In genomic region chr12:65672441-65672840, GRCh38 we compare ENCODE assay signal across 18 cellular contexts.
A peak's percentile ranks its signal among the peaks of the same experiment; 100 is the strongest.
DNase-seq lines count a peak whose midpoint lies in the region; ATAC-seq and TF ChIP-seq lines count a peak whose summit lies in the region.
"Had no signal": no experiment of that assay in that cellular context is flagged by ENCODE, and none has a peak within 500 bp of the region (broad histone marks: within the 10 kb centered on the region; RNA-seq: fewer than 3 reads in every experiment).

No MANE protein-coding gene starts in this region.

- H3K36me3 ChIP-seq in GM23338 (ENCODE audit: insufficient read depth), result no peaks in the 10 kb centered on the region
- no peaks in the 10 kb centered on the region for H3K36me3 ChIP-seq in Karpas-422 (ENCODE audit: insufficient read depth, low read length)
- no peaks in the 10 kb centered on the region for H3K36me3 ChIP-seq in Peyer's patch

- H3K4me3 Mint-ChIP-seq in GM23338 (no peak overlapping the region), osteocyte (ENCODE audit: unreplicated experiment) (no peak overlapping the region)
- H3K4me3 Mint-ChIP-seq: B cell, CD14-positive monocyte had no signal

- no peak for ATAC-seq in GM23338

- no peaks in the 10 kb centered on the region for H3F3A ChIP-seq in GM23338 (replicated peaks; ENCODE audit: low read depth)

- H3K79me2 ChIP-seq in GM23338 (replicated peaks; ENCODE audit: insufficient read depth), result no peaks in the 10 kb centered on the region
- no peaks in the 10 kb centered on the region for H3K79me2 ChIP-seq in Karpas-422 (ENCODE audit: low read length)

- H3K9me2 ChIP-seq in GM23338 (ENCODE audit: insufficient read depth) (no peaks in the 10 kb centered on the region), Karpas-422 (replicated peaks; ENCODE audit: insufficient read depth, low read length) (no peaks in the 10 kb centered on the region)

- H3K4me2 ChIP-seq in GM23338, result no peak overlapping the region
- H3K4me2 ChIP-seq in Karpas-422 (ENCODE audit: low read depth, low read length, poor library complexity, severe bottlenecking), result no peak overlapping the region

- no peak overlapping the region for H2AFZ ChIP-seq in GM23338
- no peak overlapping the region for H2AFZ ChIP-seq in Karpas-422 (ENCODE audit: low read length)

- H3K27me3 ChIP-seq in GM23338 (ENCODE audit: insufficient read depth), result no peaks in the 10 kb centered on the region
- H3K27me3 ChIP-seq in Karpas-422 (ENCODE audit: low read length), result no peaks in the 10 kb centered on the region
- H3K27me3 ChIP-seq in Peyer's patch, result no peaks in the 10 kb centered on the region

- H3K9ac ChIP-seq in Karpas-422 (ENCODE audit: low read length), result no peak overlapping the region

- no peak overlapping the region for H3K27ac Mint-ChIP-seq in GM23338
- H3K27ac Mint-ChIP-seq in osteocyte (ENCODE audit: unreplicated experiment), result peak overlapping the region; percentile 31
- H3K27ac Mint-ChIP-seq: B cell, CD14-positive monocyte had no signal

- no peaks in the 10 kb centered on the region for H3K27me3 Mint-ChIP-seq in GM23338 (ENCODE audit: insufficient read depth, low read depth, poor library complexity)
- no peaks in the 10 kb centered on the region for H3K27me3 Mint-ChIP-seq in osteocyte (ENCODE audit: unreplicated experiment)

- H3K4me1 ChIP-seq in GM23338 (ENCODE audit: insufficient read depth) (peaks cover 8% of the 10 kb centered on the region), Karpas-422 (ENCODE audit: low read length) (no peaks in the 10 kb centered on the region), Peyer's patch (no peaks in the 10 kb centered on the region)

- TF ChIP-seq CTCF in GM23338 (conservative IDR thresholded peaks at IDR 0.05; ENCODE audit: low read depth in 2 of 2) (no peak), epithelial cell of esophagus (IDR thresholded peaks at IDR 0.05; ENCODE audit: insufficient read depth, low read depth, low read length, missing control alignments) (no peak), osteocyte (IDR thresholded peaks at IDR 0.05) (no peak), Peyer's patch (IDR thresholded peaks at IDR 0.05) (no peak)

- DNase-seq in GM23338 (ENCODE audit: low spot score) (peak; percentile 21), Karpas-422 (peak; percentile 16), epithelial cell of esophagus (ENCODE audit: low read depth) (peak; percentile 32), osteocyte (ENCODE audit: extremely low spot score, unreplicated experiment) (no peak), NCI-H2171 treated with DMSO at 0.1 percent for 48 hours (lab: John Stamatoyannopoulos, UW) (no peak), ureter (ENCODE audit: low spot score) (no peak), Peyer's patch (no peak)
- DNase-seq: MM.1S, NCI-H1048, NCI-H1417 treated with DMSO at 0.1 percent for 48 hours, NCI-H187, NCI-H446 treated with DMSO at 0.1 percent for 48 hours, NCI-H526 treated with DMSO at 0.1 percent for 48 hours, OCI-M1, SHP77 treated with DMSO at 0.1 percent for 48 hours had no signal

- no peak overlapping the region for H3K4me3 ChIP-seq in GM23338
- H3K4me3 ChIP-seq in Karpas-422 (ENCODE audit: low read length), result no peak overlapping the region
- no peak overlapping the region for H3K4me3 ChIP-seq in epithelial cell of esophagus (ENCODE audit: low read length)
- H3K4me3 ChIP-seq in Peyer's patch, result no peak overlapping the region
- H3K4me3 ChIP-seq: SK-N-MC had no signal

- peaks cover 15% of the 10 kb centered on the region for H3K4me1 Mint-ChIP-seq in GM23338
- peaks cover 60% of the 10 kb centered on the region for H3K4me1 Mint-ChIP-seq in osteocyte (ENCODE audit: unreplicated experiment)
- H3K4me1 Mint-ChIP-seq: B cell had no signal

- H3K9me3 ChIP-seq in Karpas-422 (ENCODE audit: low read length) (no peaks in the 10 kb centered on the region), Peyer's patch (no peaks in the 10 kb centered on the region)

- H3K9me3 Mint-ChIP-seq in GM23338 (no peaks in the 10 kb centered on the region), osteocyte (ENCODE audit: unreplicated experiment) (no peaks in the 10 kb centered on the region)
- H3K9me3 Mint-ChIP-seq: CD14-positive monocyte had no signal

- no peaks in the 10 kb centered on the region for H4K20me1 ChIP-seq in GM23338 (replicated peaks; ENCODE audit: insufficient read depth)
- no peaks in the 10 kb centered on the region for H4K20me1 ChIP-seq in Karpas-422 (ENCODE audit: insufficient read depth, low read depth, low read length)

- no peak overlapping the region for H3K27ac ChIP-seq in GM23338 (ENCODE audit: low read depth)
- no peak overlapping the region for H3K27ac ChIP-seq in Karpas-422 (ENCODE audit: low read length)
- H3K27ac ChIP-seq in Peyer's patch, result no peak overlapping the region
- H3K27ac ChIP-seq: SK-N-MC had no signal

- TF ChIP-seq POLR2A in Peyer's patch (IDR thresholded peaks at IDR 0.05), result no peak

- no peaks in the 10 kb centered on the region for H3K36me3 Mint-ChIP-seq in GM23338 (ENCODE audit: low read depth)
- H3K36me3 Mint-ChIP-seq in osteocyte (ENCODE audit: unreplicated experiment), result no peaks in the 10 kb centered on the region
- H3K36me3 Mint-ChIP-seq: CD14-positive monocyte had no signal

TF ChIP-seq in GM23338, 12 proteins besides CTCF, POLR2A, EP300 and RAD21 (continues in another document):
- TF ChIP-seq POLR2AphosphoS5 (IDR thresholded peaks at IDR 0.05; ENCODE audit: low read depth) (no peak), REST (IDR thresholded peaks at IDR 0.05; ENCODE audit: unreplicated experiment) (no peak), STAT1 (IDR thresholded peaks at IDR 0.05; ENCODE audit: unreplicated experiment) (no peak), ZNF114 (CRISPR knock-in tag; IDR thresholded peaks at IDR 0.05) (no peak), NANOG (IDR thresholded peaks at IDR 0.05; ENCODE audit: borderline replicate concordance) (no peak), ZNF331 (CRISPR knock-in tag; IDR thresholded peaks at IDR 0.05; ENCODE audit: low read depth) (no peak), EZH2 (IDR thresholded peaks at IDR 0.05; ENCODE audit: low read depth, unreplicated experiment) (no peak), EZH2phosphoT487 (IDR thresholded peaks at IDR 0.05; ENCODE audit: unreplicated experiment) (no peak), JUNB (IDR thresholded peaks at IDR 0.05; ENCODE audit: unreplicated experiment) (no peak), CREB1 (CRISPR knock-in tag; IDR thresholded peaks at IDR 0.05; ENCODE audit: low read depth) (no peak)

Comparison
In these comparisons a context has a peak if more than half of its experiments do, and no peak if none do; other contexts are left out.
1. DNase-seq: peak in GM23338 (single experiment), Karpas-422 (single experiment) and epithelial cell of esophagus (single experiment); none in osteocyte (single experiment), NCI-H2171 treated with DMSO at 0.1 percent for 48 hours (single experiment), ureter (single experiment) and Peyer's patch (0 of 3).